In the genomic region with DNA sequence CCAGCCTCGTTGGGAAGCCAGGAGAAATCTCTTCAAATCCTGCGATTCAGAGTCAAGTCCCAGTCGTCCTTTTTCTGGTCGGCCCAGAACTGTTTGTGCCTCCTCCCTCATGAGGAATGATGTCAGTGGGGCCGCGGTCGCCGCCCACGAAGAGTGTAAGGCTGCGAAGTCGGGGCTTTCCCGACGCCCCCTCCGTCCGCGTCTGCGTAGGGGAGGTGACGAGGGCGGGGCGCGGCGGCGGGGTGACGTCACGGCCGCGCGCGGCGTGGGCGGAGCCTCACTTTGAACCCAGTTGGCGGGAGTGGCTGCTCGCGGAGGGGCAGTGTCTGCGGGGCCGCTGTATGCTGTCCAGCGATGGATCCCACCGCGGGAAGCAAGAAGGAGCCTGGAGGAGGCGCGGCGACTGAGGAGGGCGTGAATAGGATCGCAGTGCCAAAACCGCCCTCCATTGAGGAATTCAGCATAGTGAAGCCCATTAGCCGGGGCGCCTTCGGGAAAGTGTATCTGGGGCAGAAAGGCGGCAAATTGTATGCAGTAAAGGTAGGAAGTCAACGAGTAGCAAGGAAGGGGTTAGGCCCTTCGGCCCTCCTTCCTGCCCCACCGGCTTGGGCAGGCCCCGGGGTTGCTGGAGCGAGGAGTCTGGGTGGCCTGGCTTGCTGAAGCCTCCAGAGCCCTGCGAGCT, we compare ENCODE assay signal across 8 cellular contexts. TPM values are rescaled to one million over a fixed set of nuclear protein-coding genes. Genes with fewer than 3 reads are reported as not detected.
DNase-seq lines count a peak whose midpoint lies in the region; ATAC-seq and TF ChIP-seq lines count a peak whose summit lies in the region.

Gene MASTL, plus strand, starts transcription at position 280 of the 682 bp plus-strand sequence. Its CDS starts 75 bp downstream, at position 355.

- H3K27me3 ChIP-seq in ovary (no peaks in the 10 kb centered on the region), thyroid gland (no peaks in the 10 kb centered on the region)

- TF ChIP-seq CTCF in HFF-Myc (IDR thresholded peaks at IDR 0.05; ENCODE audit: low read depth, low read length, missing control alignments) (no peak), ovary (IDR thresholded peaks at IDR 0.05) (peak in 1 of 3 donors; percentile 9), thyroid gland (IDR thresholded peaks at IDR 0.05) (peak in 1 of 6 experiments; percentile 14)

- peak within 1 kb of the TSS; percentile 73 for H3K4me3 ChIP-seq in HFF-Myc (replicated peaks; ENCODE audit: low read depth, low read length)
- H3K4me3 ChIP-seq in ovary: peak within 1 kb of the TSS; percentile 70
- peak within 1 kb of the TSS; percentile 59 to 97 (median 76) for H3K4me3 ChIP-seq in thyroid gland (replicated peaks in 1 of 3)

- intact Hi-C loops in Right ventricle myocardium inferior (cut with DNase I): loop anchor here (2.0 to 10.0 kb wide), 2 partner anchors 50 to 86 kb away; partner anchors contain the start of genes ACBD5 and ANKRD26
- intact Hi-C loops in ovary (cut with DNase I): loop anchor here in 2 of 4 donors (5.0 kb wide), 1 partner anchor 87 kb away; the partner anchor contains the start of gene ACBD5 (in 2 of the 2)
- intact Hi-C loops in thyroid gland (cut with DNase I): no loop called here

- DNase-seq in HFF-Myc (ENCODE audit: extremely low read depth, low read depth): peak; percentile 63
- DNase-seq in MV-4-11 (lab: John Stamatoyannopoulos, UW): peak; percentile 86
- peak; percentile 16 to 80 for DNase-seq in SW 1271 (lab: John Stamatoyannopoulos, UW)
- DNase-seq in activated naive CD8-positive, alpha-beta T cell treated with anti-CD3 and anti-CD28 coated beads, Interleukin-2, amount 50 U/mL, for 16 hours (ENCODE audit: low read depth, low spot score): peak; percentile 81
- DNase-seq in Right ventricle myocardium inferior (ENCODE audit: missing footprints): peak; percentile 97
- peak; percentile 90 to 95 (median 94) for DNase-seq in ovary
- DNase-seq in thyroid gland: peak; percentile 91 to 92

- TF ChIP-seq EP300 in ovary (IDR thresholded peaks at IDR 0.05): peak; percentile 70

- peak within 1 kb of the TSS; percentile 91 to 98 for H3K27ac ChIP-seq in ovary
- H3K27ac ChIP-seq in thyroid gland: peak within 1 kb of the TSS; percentile 89 to 98 (median 95)

- H3K9me3 ChIP-seq in ovary (no peaks in the 10 kb centered on the region), thyroid gland (no peaks in the 10 kb centered on the region)

- ATAC-seq in Right ventricle myocardium inferior: peak; percentile 97

- peaks cover 8% of the 10 kb centered on the region for H3K4me1 ChIP-seq in ovary (ENCODE audit: insufficient read depth)
- H3K4me1 ChIP-seq in thyroid gland: peaks cover 9 to 14% of the 10 kb centered on the region in 2 donors

- no peaks in the 10 kb centered on the region for H3K36me3 ChIP-seq in ovary
- H3K36me3 ChIP-seq in thyroid gland: no peaks in the 10 kb centered on the region

- TF ChIP-seq POLR2A in GM10847 (IDR thresholded peaks at IDR 0.05; ENCODE audit: extremely low read depth, insufficient read length): peak; percentile 75
- TF ChIP-seq POLR2A in ovary (IDR thresholded peaks at IDR 0.05): peak; percentile 95
- peak; percentile 78 to 95 for TF ChIP-seq POLR2A in thyroid gland (IDR thresholded peaks at IDR 0.05)

- 0 to 1% (median 0%) methylated on average over 44 to 55 of the region's 55 CpGs for WGBS in ovary, 3 donors
- 1 to 9% methylated on average over 4 to 29 of the region's 55 CpGs for WGBS in thyroid gland, 2 donors

RNA-seq across cellular contexts. Expression of gene MASTL, which starts in this region (rescaled TPM):
- total RNA-seq in Right ventricle myocardium inferior (1.5 TPM), ovary (1 to 10 TPM; 2.8 to 7.5 (median 5.2) TPM), thyroid gland (10 to 100 TPM in 1 of 4 donors, 1 to 10 TPM in 3; 5.5 to 13.1 (median 8.1) TPM)
- 1 to 10 TPM; 3.8 to 6.3 TPM for polyA plus RNA-seq in ovary

Comparison
In these comparisons a context has a peak if more than half of its experiments do, and no peak if none do; other contexts are left out.
1. Peak in every context shown above with its lines: DNase-seq, ATAC-seq, H3K4me3 ChIP-seq and H3K27ac ChIP-seq.